Comparison of ENCODE assay signal across 1 cellular context in the genomic region with DNA sequence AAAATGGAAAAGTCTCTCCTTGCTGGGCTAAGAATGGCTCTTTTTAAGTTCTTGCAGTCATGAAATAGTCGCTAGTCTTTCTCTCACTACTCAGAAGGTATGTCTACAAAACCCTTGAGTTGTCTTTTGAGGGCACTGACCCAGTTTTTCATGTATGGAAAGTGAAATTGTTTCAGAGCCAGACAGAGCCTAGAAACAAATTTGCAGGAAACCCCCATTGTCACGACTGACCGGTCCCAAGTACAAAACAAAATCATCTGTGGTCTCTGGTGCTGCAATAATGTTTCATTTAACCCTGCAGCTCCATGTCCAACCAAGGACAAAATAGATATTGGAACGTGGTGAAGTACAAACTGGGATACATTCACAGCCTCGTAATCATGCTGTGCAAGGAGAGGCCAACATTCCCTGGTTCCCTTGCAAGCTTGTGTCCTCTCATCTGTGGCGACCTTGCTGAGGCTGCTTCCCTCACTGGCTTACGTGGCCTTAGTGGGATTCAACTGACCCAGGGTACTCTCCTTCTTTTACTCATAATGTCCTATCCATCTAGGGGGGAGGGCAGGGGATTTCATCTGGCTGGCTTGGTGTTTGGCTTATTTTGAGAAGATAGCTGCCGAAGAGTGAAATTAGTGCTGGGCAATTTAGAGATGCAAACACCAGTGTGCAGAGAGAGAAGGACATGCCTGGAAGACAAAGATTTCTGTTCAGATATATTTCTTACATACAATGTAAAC.
TF ChIP-seq lines count a peak whose summit lies in the region.

No MANE protein-coding gene starts in this region.

TF ChIP-seq in GM12878, 131 proteins besides CTCF, POLR2A, EP300 and RAD21 (continued from another document):
- no peak for TF ChIP-seq ZBTB11 (CRISPR knock-in tag; IDR thresholded peaks at IDR 0.05)
- TF ChIP-seq HDAC2 (IDR thresholded peaks at IDR 0.05) = no peak
- TF ChIP-seq CEBPB (IDR thresholded peaks at IDR 0.05; ENCODE audit: borderline replicate concordance in 1 of 2, low read depth in 2 of 2, low read length in 2 of 2) = no peak
- no peak for TF ChIP-seq BCL11A (IDR thresholded peaks at IDR 0.05; ENCODE audit: low read depth, low read length)
- TF ChIP-seq FOS (IDR thresholded peaks at IDR 0.05; ENCODE audit: borderline replicate concordance, extremely low read depth, insufficient read length) = no peak
